In the genomic region with DNA sequence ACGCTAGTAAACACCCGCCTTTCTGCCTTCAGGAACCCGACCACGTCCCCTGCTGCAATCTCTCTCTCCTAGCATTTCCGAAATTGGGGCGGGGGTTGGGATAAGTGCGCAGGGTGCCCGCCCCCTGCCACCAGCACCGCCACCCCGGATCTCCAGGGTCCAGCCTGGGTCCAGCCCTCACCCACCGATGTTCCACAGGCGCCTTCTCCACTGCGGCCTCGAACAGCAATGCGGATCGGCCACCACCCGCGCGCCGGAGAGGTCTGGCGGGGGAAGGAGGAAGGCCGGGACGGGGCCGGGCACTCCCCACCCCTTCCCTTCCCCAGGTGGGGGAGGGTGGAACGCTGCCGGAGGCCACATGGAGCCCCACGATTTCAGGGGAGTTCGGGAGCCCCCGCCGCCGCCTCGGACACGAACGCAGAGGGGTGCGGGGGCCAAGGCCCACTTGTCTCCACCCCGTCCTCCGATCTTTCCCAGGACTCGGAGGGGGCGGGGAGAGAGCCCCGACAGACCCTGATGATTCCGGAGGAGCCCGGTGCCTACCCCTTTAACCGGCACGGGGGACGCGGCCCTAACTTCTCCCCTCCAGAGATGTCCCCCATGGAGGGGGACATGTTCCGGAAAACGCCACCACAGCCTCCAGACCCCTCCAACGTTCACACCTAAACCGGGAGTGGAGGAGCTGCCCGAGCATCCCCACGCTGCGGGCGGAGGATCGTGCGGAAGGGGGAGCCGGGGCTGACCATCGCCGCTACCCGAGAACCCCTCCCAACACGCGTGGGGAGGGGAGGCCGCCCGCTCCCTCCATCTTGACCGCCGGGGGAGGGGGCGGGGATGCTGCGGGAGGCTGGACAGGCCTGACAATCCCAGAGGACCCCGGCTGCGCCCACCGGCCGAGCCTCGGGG, we compare ENCODE assay signal across 7 cellular contexts. TPM values are rescaled to one million over a fixed set of nuclear protein-coding genes. Genes with fewer than 3 reads are reported as not detected.
DNase-seq lines count a peak whose midpoint lies in the region; ATAC-seq and TF ChIP-seq lines count a peak whose summit lies in the region.

No MANE protein-coding gene starts in this region.

- peak overlapping the region; percentile 92 for H3K9ac ChIP-seq in OCI-LY3 (ENCODE audit: low read length)

- H3K79me2 ChIP-seq in OCI-LY3 (ENCODE audit: low read length), result peaks cover 61% of the 10 kb centered on the region

- DNase-seq in GM12864 (ENCODE audit: low read depth) (no peak), fibroblast of villous mesenchyme (ENCODE audit: low read depth) (peak; percentile 40), upper lobe of left lung (peak; percentile 60 to 90)
- DNase-seq in activated effector memory CD4-positive, alpha-beta T cell treated with Interleukin-2 at 50 U/mL for 16 hours, result peak; percentile 8

- H3K36me3 Mint-ChIP-seq in nephron (ENCODE audit: low read depth), result no peaks in the 10 kb centered on the region

- peak overlapping the region; percentile 96 to 99 (median 98) for H3K4me3 Mint-ChIP-seq in nephron

- H2AFZ ChIP-seq in OCI-LY3 (ENCODE audit: low read depth, low read length), result no peak overlapping the region

- H3K27me3 Mint-ChIP-seq in nephron (ENCODE audit: low read depth), result no peaks in the 10 kb centered on the region

- H3K27ac ChIP-seq in OCI-LY3 (ENCODE audit: low read length), result peak overlapping the region; percentile 73
- peak overlapping the region; percentile 94 to 99 (median 96) for H3K27ac ChIP-seq in upper lobe of left lung

- H3K36me3 ChIP-seq in OCI-LY3 (replicated peaks; ENCODE audit: low read depth, low read length), result no peaks in the 10 kb centered on the region
- no peaks in the 10 kb centered on the region for H3K36me3 ChIP-seq in upper lobe of left lung

- H3K9me3 ChIP-seq in OCI-LY3 (ENCODE audit: insufficient read depth, low read length), result no peaks in the 10 kb centered on the region
- no peaks in the 10 kb centered on the region for H3K9me3 ChIP-seq in upper lobe of left lung

- peak; percentile 11 for ATAC-seq in HG02623 (IDR thresholded peaks at IDR 0.05; ENCODE audit: unreplicated experiment)
- ATAC-seq in upper lobe of left lung (ENCODE audit: low FRiP score in 2 of 2), result peak; percentile 57 to 86

- H3K4me2 ChIP-seq in OCI-LY3 (ENCODE audit: low read length), result peak overlapping the region; percentile 94

- H4K20me1 ChIP-seq in OCI-LY3 (ENCODE audit: insufficient read depth, low read length), result peaks cover 43% of the 10 kb centered on the region

- H3K9me3 Mint-ChIP-seq in nephron, result no peaks in the 10 kb centered on the region

- TF ChIP-seq POLR2A in upper lobe of left lung (IDR thresholded peaks at IDR 0.05), result peak in 1 of 4 donors; percentile 34

- H3K27me3 ChIP-seq in OCI-LY3 (ENCODE audit: low read depth, low read length), result no peaks in the 10 kb centered on the region
- H3K27me3 ChIP-seq in upper lobe of left lung, result no peaks in the 10 kb centered on the region

- TF ChIP-seq CTCF in GM12864 (IDR thresholded peaks at IDR 0.05; ENCODE audit: low read depth, low read length, missing control alignments) (no peak), OCI-LY3 (IDR thresholded peaks at IDR 0.05; ENCODE audit: low read depth, low read length) (no peak), fibroblast of villous mesenchyme (IDR thresholded peaks at IDR 0.05; ENCODE audit: insufficient read depth, low read depth, low read length) (no peak), nephron (IDR thresholded peaks at IDR 0.05; ENCODE audit: unreplicated experiment in 3 of 3) (no peak), upper lobe of left lung (IDR thresholded peaks at IDR 0.05) (no peak)

- H3K4me1 ChIP-seq in OCI-LY3 (ENCODE audit: low read length) (peaks cover 18% of the 10 kb centered on the region), upper lobe of left lung (peaks cover 30 to 49% (median 35%) of the 10 kb centered on the region in 4 donors)

- peaks cover 37% of the 10 kb centered on the region for H3K4me1 Mint-ChIP-seq in nephron

- no peak for TF ChIP-seq EP300 in upper lobe of left lung (IDR thresholded peaks at IDR 0.05)

- WGBS in upper lobe of left lung, 2 donors, result 0 to 1% methylated on average over 12 to 26 of the region's 73 CpGs

- peak overlapping the region; percentile 84 for H3K4me3 ChIP-seq in GM12864 (ENCODE audit: low read depth, low read length)
- peak overlapping the region; percentile 97 for H3K4me3 ChIP-seq in OCI-LY3 (ENCODE audit: low read length)
- H3K4me3 ChIP-seq in fibroblast of villous mesenchyme (ENCODE audit: low read depth, low read length), result peak overlapping the region; percentile 95
- peak overlapping the region; percentile 93 to 98 (median 98) for H3K4me3 ChIP-seq in upper lobe of left lung

- peak overlapping the region; percentile 96 to 99 (median 99) for H3K27ac Mint-ChIP-seq in nephron

RNA-seq across cellular contexts. Expression of gene ATXN2, which starts 1.1 kb away (rescaled TPM):
- total RNA-seq in fibroblast of villous mesenchyme (48.3 and 71.7 TPM in 2 replicates), upper lobe of left lung (100 to 1,000 TPM in 2 of 6 donors, 10 to 100 TPM in 4; 50.7 to 189 (median 75.2) TPM)
